ENCODE assay signal across 1 cellular context in the genomic region with DNA sequence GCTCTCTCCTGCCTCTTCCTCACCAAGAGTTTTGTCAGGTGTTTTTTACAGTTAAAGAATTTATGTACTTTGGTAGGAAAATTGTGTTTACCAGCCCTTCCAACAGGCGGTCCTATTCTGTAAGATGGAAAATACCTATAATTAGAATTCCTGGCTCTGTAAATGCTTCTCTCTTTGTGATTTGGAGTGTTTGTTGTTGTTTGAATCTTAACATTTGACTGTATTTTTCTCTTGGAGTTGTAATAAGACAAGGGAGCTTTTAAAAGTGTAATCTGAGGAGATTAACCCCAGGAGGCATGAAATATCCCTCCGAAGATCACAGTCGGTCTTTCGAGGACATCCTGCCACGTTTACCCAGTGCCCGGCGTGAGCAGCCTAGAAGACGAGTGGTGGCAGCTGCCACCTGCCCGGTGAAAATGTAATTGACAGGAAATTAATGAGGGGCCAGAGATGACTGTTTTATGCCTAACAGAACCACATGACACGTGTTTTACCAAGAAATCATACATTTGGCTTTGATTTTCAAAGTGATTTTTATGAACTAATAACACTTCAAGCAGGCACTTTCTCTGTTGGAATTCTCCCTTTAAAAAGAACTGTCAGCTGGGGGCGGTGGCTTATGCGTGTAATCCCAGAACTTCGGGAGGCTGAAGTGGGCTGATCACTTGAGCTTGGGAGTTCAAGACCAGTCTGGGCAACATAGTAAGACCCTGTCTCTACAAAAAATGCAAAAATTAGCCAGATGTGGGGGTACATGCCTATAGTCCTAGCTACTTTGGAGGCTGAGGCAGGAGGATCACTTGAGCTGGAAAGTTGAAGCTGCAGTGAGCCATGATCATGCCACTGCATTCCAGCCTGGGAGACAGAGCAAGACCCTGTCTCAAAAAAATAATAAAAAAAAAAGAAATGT.
TF ChIP-seq lines count a peak whose summit lies in the region.

No MANE protein-coding gene starts in this region.

TF ChIP-seq in SK-N-SH, 30 proteins besides CTCF, POLR2A, EP300 and RAD21:
- TF ChIP-seq NFIC (IDR thresholded peaks at IDR 0.05; ENCODE audit: borderline replicate concordance), result no peak
- no peak for TF ChIP-seq GABPA (IDR thresholded peaks at IDR 0.05; ENCODE audit: low read depth)
- TF ChIP-seq, protein P1, sequence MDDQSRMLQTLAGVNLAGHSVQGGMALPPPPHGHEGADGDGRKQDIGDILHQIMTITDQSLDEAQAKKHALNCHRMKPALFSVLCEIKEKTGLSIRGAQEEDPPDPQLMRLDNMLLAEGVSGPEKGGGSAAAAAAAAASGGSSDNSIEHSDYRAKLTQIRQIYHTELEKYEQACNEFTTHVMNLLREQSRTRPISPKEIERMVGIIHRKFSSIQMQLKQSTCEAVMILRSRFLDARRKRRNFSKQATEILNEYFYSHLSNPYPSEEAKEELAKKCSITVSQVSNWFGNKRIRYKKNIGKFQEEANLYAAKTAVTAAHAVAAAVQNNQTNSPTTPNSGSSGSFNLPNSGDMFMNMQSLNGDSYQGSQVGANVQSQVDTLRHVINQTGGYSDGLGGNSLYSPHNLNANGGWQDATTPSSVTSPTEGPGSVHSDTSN (IDR thresholded peaks at IDR 0.05), result no peak
- TF ChIP-seq TCF12 (IDR thresholded peaks at IDR 0.05), result no peak
- no peak for TF ChIP-seq RXRA (IDR thresholded peaks at IDR 0.05; ENCODE audit: borderline replicate concordance, low read depth)
- no peak for TF ChIP-seq JUND (IDR thresholded peaks at IDR 0.05)
- TF ChIP-seq FOXM1 (IDR thresholded peaks at IDR 0.05; ENCODE audit: low read depth), result no peak
- no peak for TF ChIP-seq TAF1 (IDR thresholded peaks at IDR 0.05; ENCODE audit: borderline replicate concordance, low read depth, low read length)
- TF ChIP-seq, protein P2, sequence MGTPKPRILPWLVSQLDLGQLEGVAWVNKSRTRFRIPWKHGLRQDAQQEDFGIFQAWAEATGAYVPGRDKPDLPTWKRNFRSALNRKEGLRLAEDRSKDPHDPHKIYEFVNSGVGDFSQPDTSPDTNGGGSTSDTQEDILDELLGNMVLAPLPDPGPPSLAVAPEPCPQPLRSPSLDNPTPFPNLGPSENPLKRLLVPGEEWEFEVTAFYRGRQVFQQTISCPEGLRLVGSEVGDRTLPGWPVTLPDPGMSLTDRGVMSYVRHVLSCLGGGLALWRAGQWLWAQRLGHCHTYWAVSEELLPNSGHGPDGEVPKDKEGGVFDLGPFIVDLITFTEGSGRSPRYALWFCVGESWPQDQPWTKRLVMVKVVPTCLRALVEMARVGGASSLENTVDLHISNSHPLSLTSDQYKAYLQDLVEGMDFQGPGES (IDR thresholded peaks at IDR 0.05; ENCODE audit: low read depth, low read length), result no peak
- no peak for TF ChIP-seq FOXJ3 (CRISPR knock-in tag; IDR thresholded peaks at IDR 0.05)
- TF ChIP-seq, protein P3, sequence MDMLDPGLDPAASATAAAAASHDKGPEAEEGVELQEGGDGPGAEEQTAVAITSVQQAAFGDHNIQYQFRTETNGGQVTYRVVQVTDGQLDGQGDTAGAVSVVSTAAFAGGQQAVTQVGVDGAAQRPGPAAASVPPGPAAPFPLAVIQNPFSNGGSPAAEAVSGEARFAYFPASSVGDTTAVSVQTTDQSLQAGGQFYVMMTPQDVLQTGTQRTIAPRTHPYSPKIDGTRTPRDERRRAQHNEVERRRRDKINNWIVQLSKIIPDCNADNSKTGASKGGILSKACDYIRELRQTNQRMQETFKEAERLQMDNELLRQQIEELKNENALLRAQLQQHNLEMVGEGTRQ (IDR thresholded peaks at IDR 0.05; ENCODE audit: borderline replicate concordance, low read depth, low read length), result no peak
- TF ChIP-seq GATA2 (CRISPR knock-in tag; IDR thresholded peaks at IDR 0.05), result no peak
- no peak for TF ChIP-seq CHD2 (IDR thresholded peaks at IDR 0.05; ENCODE audit: low read length, partially characterized antibody)
- no peak for TF ChIP-seq SIN3A (IDR thresholded peaks at IDR 0.05; ENCODE audit: borderline replicate concordance, low read depth, low read length)
- TF ChIP-seq, protein P4, sequence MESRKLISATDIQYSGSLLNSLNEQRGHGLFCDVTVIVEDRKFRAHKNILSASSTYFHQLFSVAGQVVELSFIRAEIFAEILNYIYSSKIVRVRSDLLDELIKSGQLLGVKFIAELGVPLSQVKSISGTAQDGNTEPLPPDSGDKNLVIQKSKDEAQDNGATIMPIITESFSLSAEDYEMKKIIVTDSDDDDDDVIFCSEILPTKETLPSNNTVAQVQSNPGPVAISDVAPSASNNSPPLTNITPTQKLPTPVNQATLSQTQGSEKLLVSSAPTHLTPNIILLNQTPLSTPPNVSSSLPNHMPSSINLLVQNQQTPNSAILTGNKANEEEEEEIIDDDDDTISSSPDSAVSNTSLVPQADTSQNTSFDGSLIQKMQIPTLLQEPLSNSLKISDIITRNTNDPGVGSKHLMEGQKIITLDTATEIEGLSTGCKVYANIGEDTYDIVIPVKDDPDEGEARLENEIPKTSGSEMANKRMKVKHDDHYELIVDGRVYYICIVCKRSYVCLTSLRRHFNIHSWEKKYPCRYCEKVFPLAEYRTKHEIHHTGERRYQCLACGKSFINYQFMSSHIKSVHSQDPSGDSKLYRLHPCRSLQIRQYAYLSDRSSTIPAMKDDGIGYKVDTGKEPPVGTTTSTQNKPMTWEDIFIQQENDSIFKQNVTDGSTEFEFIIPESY (IDR thresholded peaks at IDR 0.05; ENCODE audit: borderline replicate concordance, low read depth), result no peak
